ENCODE assay signal across 17 cellular contexts in the genomic region with DNA sequence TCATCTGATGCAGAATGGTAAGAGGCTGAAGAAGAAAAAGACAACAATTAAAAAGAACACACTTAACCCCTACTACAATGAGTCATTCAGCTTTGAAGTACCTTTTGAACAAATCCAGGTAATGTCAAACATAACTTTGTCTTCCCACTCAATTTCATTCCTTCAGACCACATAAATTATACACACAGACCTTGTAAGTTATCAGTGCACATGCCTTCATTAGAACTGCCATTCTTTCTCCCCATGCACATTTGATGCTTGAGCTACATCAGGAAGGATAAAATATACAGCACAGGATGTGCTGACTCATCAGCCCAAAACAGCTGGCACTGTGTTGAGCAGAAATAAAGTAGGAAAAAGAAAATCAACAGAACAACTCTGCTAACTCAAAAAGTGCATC.
A peak's percentile ranks its signal among the peaks of the same experiment; 100 is the strongest.
DNase-seq lines count a peak whose midpoint lies in the region; ATAC-seq, FAIRE-seq and TF ChIP-seq lines count a peak whose summit lies in the region.
"Had no signal": no experiment of that assay in that cellular context is flagged by ENCODE, and none has a peak within 500 bp of the region (broad histone marks: within the 10 kb centered on the region; RNA-seq: fewer than 3 reads in every experiment).

No MANE protein-coding gene starts in this region.

- H3K4me3 ChIP-seq in bronchial epithelial cell (ENCODE audit: low read depth, low read length): no peak overlapping the region
- H3K4me3 ChIP-seq: esophagus squamous epithelium had no signal

- peak; percentile 19 for DNase-seq in AG20443 (ENCODE audit: low spot score)
- DNase-seq in M059J (ENCODE audit: low read depth): peak; percentile 54
- DNase-seq in bronchial epithelial cell (ENCODE audit: low read depth): peak; percentile 58
- peak; percentile 42 for DNase-seq in kidney tubule cell (ENCODE audit: low spot score)
- no peak for DNase-seq in NCI-H526 treated with DMSO at 0.1 percent for 48 hours (lab: John Stamatoyannopoulos, UW)
- no peak for DNase-seq in activated T-helper 2 cell treated with anti-CD3 and anti-CD28 coated beads, Interferon-gamma antibody, Interleukin-2, Interleukin-4, amounts not matched to agents 10 μg/mL and 5 μg/mL and 100 μg/mL, durations not matched to agents 14 hours and 24 hours and 36 hours (ENCODE audit: low spot score)
- DNase-seq in NCI-H1092 treated with DMSO at 0.1 percent for 48 hours (lab: John Stamatoyannopoulos, UW): no peak
- DNase-seq: BE2C; esophagus squamous epithelium; NCI-H1694; NCI-H82; Right ventricle myocardium superior; stimulated activated CD4-positive, alpha-beta T cell treated with anti-CD3 and anti-CD28 coated beads, Interleukin-4, amount 100 ng/mL, for 1 hour had no signal

- H3K27me3 ChIP-seq in bronchial epithelial cell (ENCODE audit: control insufficient read depth, insufficient read depth, low read length): no peaks in the 10 kb centered on the region
- H3K27me3 ChIP-seq: BE2C, esophagus squamous epithelium had no signal

- no peaks in the 10 kb centered on the region for H3K27me3 Mint-ChIP-seq in activated T-helper 2 cell treated with anti-CD3 and anti-CD28 coated beads, Interferon-gamma antibody, Interleukin-2, Interleukin-4, amounts not matched to agents 10 μg/mL and 5 μg/mL and 100 μg/mL, durations not matched to agents 14 hours and 24 hours and 36 hours (ENCODE audit: low read depth)
- H3K27me3 Mint-ChIP-seq: activated naive CD4-positive, alpha-beta T cell treated with anti-CD3 and anti-CD28 coated beads, Interleukin-2, amount 50 U/mL, for 24 hours had no signal

- TF ChIP-seq CTCF in bronchial epithelial cell (IDR thresholded peaks at IDR 0.05; ENCODE audit: insufficient read depth, low read length, severe bottlenecking): no peak

- ATAC-seq in GM18867 (IDR thresholded peaks at IDR 0.05; ENCODE audit: unreplicated experiment): no peak
- ATAC-seq: stimulated activated effector memory CD8-positive, alpha-beta T cell treated with anti-CD3 and anti-CD28 coated beads, Interleukin-12 subunit alpha, Interleukin-12 subunit beta, amount 100 ng/mL, for 72 hours had no signal

- no peaks in the 10 kb centered on the region for H3K4me1 Mint-ChIP-seq in activated T-helper 2 cell treated with anti-CD3 and anti-CD28 coated beads, Interferon-gamma antibody, Interleukin-2, Interleukin-4, amounts not matched to agents 10 μg/mL and 5 μg/mL and 100 μg/mL, durations not matched to agents 14 hours and 24 hours and 36 hours (ENCODE audit: low read depth)
- H3K4me1 Mint-ChIP-seq: activated naive CD4-positive, alpha-beta T cell treated with anti-CD3 and anti-CD28 coated beads, Interleukin-2, amount 50 U/mL, for 24 hours; stimulated activated effector memory CD8-positive, alpha-beta T cell treated with anti-CD3 and anti-CD28 coated beads, Interleukin-12 subunit alpha, Interleukin-12 subunit beta, amount 100 ng/mL, for 72 hours had no signal

- no peaks in the 10 kb centered on the region for H3K36me3 ChIP-seq in bronchial epithelial cell (ENCODE audit: control insufficient read depth, insufficient read depth, low read length)
- H3K36me3 ChIP-seq: esophagus squamous epithelium had no signal

- no peak overlapping the region for H3K4me3 Mint-ChIP-seq in activated T-helper 2 cell treated with anti-CD3 and anti-CD28 coated beads, Interferon-gamma antibody, Interleukin-2, Interleukin-4, amounts not matched to agents 10 μg/mL and 5 μg/mL and 100 μg/mL, durations not matched to agents 14 hours and 24 hours and 36 hours (ENCODE audit: low read depth)
- H3K4me3 Mint-ChIP-seq: activated naive CD4-positive, alpha-beta T cell treated with anti-CD3 and anti-CD28 coated beads, Interleukin-2, amount 50 U/mL, for 24 hours; stimulated activated effector memory CD8-positive, alpha-beta T cell treated with anti-CD3 and anti-CD28 coated beads, Interleukin-12 subunit alpha, Interleukin-12 subunit beta, amount 100 ng/mL, for 72 hours had no signal

- FAIRE-seq in bronchial epithelial cell (lab: Jason Lieb, UNC): no peak
- FAIRE-seq: islet of Langerhans had no signal

- intact Hi-C loops in activated T-helper 2 cell treated with anti-CD3 and anti-CD28 coated beads, Interferon-gamma antibody, Interleukin-2, Interleukin-4, amounts not matched to agents 10 μg/mL and 5 μg/mL and 100 μg/mL, durations not matched to agents 14 hours and 24 hours and 36 hours (cut with micrococcal nuclease): no loop called here

- H3K27ac Mint-ChIP-seq in activated T-helper 2 cell treated with anti-CD3 and anti-CD28 coated beads, Interferon-gamma antibody, Interleukin-2, Interleukin-4, amounts not matched to agents 10 μg/mL and 5 μg/mL and 100 μg/mL, durations not matched to agents 14 hours and 24 hours and 36 hours: no peak overlapping the region
- H3K27ac Mint-ChIP-seq: activated naive CD4-positive, alpha-beta T cell treated with anti-CD3 and anti-CD28 coated beads, Interleukin-2, amount 50 U/mL, for 24 hours; stimulated activated effector memory CD8-positive, alpha-beta T cell treated with anti-CD3 and anti-CD28 coated beads, Interleukin-12 subunit alpha, Interleukin-12 subunit beta, amount 100 ng/mL, for 72 hours had no signal

- no peaks in the 10 kb centered on the region for H3K36me3 Mint-ChIP-seq in activated T-helper 2 cell treated with anti-CD3 and anti-CD28 coated beads, Interferon-gamma antibody, Interleukin-2, Interleukin-4, amounts not matched to agents 10 μg/mL and 5 μg/mL and 100 μg/mL, durations not matched to agents 14 hours and 24 hours and 36 hours (ENCODE audit: low read depth)
- H3K36me3 Mint-ChIP-seq: activated naive CD4-positive, alpha-beta T cell treated with anti-CD3 and anti-CD28 coated beads, Interleukin-2, amount 50 U/mL, for 24 hours; stimulated activated effector memory CD8-positive, alpha-beta T cell treated with anti-CD3 and anti-CD28 coated beads, Interleukin-12 subunit alpha, Interleukin-12 subunit beta, amount 100 ng/mL, for 72 hours had no signal

- H3K9me3 Mint-ChIP-seq in activated T-helper 2 cell treated with anti-CD3 and anti-CD28 coated beads, Interferon-gamma antibody, Interleukin-2, Interleukin-4, amounts not matched to agents 10 μg/mL and 5 μg/mL and 100 μg/mL, durations not matched to agents 14 hours and 24 hours and 36 hours: no peaks in the 10 kb centered on the region
- H3K9me3 Mint-ChIP-seq: activated naive CD4-positive, alpha-beta T cell treated with anti-CD3 and anti-CD28 coated beads, Interleukin-2, amount 50 U/mL, for 24 hours had no signal

Comparison
In these comparisons a context has a peak if more than half of its experiments do, and no peak if none do; other contexts are left out.
1. DNase-seq: peak in AG20443 (single experiment), M059J (single experiment), bronchial epithelial cell (single experiment) and kidney tubule cell (single experiment); none in NCI-H526 treated with DMSO at 0.1 percent for 48 hours (single experiment), activated T-helper 2 cell treated with anti-CD3 and anti-CD28 coated beads, Interferon-gamma antibody, Interleukin-2, Interleukin-4, amounts not matched to agents 10 μg/mL and 5 μg/mL and 100 μg/mL, durations not matched to agents 14 hours and 24 hours and 36 hours (single experiment) and NCI-H1092 treated with DMSO at 0.1 percent for 48 hours (single experiment).